In the genomic region with DNA sequence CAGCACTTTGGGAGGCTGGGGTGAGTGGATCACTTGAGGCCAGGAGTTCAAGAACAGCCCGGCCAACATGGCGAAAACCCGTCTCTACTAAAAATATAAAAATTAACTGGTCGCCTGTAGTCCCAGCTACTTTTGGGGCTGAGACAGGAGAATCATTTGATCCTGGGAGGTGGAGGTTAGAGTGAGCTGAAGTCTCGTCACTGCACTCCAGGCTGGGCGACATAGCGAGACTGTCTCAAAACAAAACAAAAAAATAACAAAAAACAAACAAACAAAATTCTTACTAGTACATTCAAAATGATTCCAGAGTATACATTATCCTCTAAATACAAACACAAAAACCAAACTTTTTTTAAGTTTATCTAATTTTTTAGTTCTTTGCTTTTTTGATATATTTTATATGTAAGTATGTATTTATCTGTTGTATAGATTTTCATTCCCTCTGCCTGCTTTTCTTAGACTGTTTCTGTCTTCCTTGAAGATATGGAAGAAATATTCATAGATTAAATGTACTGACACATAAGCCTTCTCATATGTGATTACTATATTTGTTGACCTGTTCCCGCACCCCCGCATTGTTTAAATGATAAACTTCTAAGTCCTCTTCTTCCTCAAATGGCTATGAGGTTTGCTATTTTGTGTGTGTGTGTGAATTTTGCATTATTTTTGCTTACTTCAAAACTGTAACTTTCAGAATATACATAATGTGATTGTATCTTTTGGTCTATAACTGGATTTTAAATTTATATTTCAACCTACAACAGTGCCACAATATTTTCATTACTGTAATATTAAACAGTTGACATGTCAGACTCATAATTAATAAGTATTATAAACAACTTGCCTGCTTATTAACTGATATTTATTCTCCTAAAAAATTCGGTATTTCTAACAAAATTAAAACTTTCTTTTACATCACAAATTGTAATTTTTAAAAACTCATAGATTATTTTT, we compare ENCODE assay signal across 21 cellular contexts.
"Had no signal": no experiment of that assay in that cellular context is flagged by ENCODE, and none has a peak within 500 bp of the region (broad histone marks: within the 10 kb centered on the region; RNA-seq: fewer than 3 reads in every experiment).

No MANE protein-coding gene starts in this region.

- DNase-seq: IMR-90, Kasumi-1, MM.1S, NCI-H1092 treated with DMSO at 0.1 percent for 48 hours, NCI-H1436, NCI-H187, NCI-H2029, NCI-H2081 treated with DMSO at 0.1 percent for 48 hours, NCI-H2171, NCI-H226, NCI-H446, NCI-H510A, NCI-H524 treated with DMSO at 0.1 percent for 48 hours, NCI-H69, NCI-H774, PC-3, SK-N-SH, SW 1271, T-cell had no signal

- H3K27ac ChIP-seq: KMS-11 had no signal

- FAIRE-seq: HepG2 had no signal

- H3K9ac ChIP-seq: KMS-11, SK-N-SH had no signal

- H3K9me3 ChIP-seq: SK-N-SH had no signal
